Comparison of ENCODE assay signal across 8 cellular contexts in genomic region chr7:111561659-111561908, GRCh38. TPM values are rescaled to one million over a fixed set of nuclear protein-coding genes. Genes with fewer than 3 reads are reported as not detected.
DNase-seq lines count a peak whose midpoint lies in the region; ATAC-seq and TF ChIP-seq lines count a peak whose summit lies in the region.

No MANE protein-coding gene starts in this region.

- H3K27ac Mint-ChIP-seq in CD8-positive, alpha-beta T cell = peak overlapping the region; percentile 96
- H3K27ac Mint-ChIP-seq in dendritic cell treated with granulocyte-macrophage colony-stimulating factor and Interleukin-4, amounts not matched to agents 40 ng/mL and 50 ng/mL, for 4 days = peak overlapping the region; percentile 84
- H3K27ac Mint-ChIP-seq in nephron progenitor cell = peak overlapping the region; percentile 63

- H3K4me1 ChIP-seq in CD8-positive, alpha-beta T cell (ENCODE audit: insufficient read depth, low read length) = peaks cover 18% of the 10 kb centered on the region

- intact Hi-C loops in CD8-positive, alpha-beta T cell (cut with DNase I, micrococcal nuclease) = loop anchor here (5.0 to 10.0 kb wide), 7 partner anchors 467 to 1556 kb away; partner anchors contain the start of genes SMIM30 (in 2 of the 2), DOCK4 (in 1 of the 2), IFRD1 (in 1 of the 2) and LRRN3 (in 1 of the 2)
- intact Hi-C loops in dendritic cell treated with granulocyte-macrophage colony-stimulating factor and Interleukin-4, amounts not matched to agents 40 ng/mL and 50 ng/mL, for 4 days (cut with micrococcal nuclease) = loop anchor here (5.0 to 10.0 kb wide), 3 partner anchors 474 to 883 kb away; partner anchors contain the start of genes DOCK4 and ZNF277

- no peaks in the 10 kb centered on the region for H3K27me3 ChIP-seq in CD8-positive, alpha-beta T cell (ENCODE audit: insufficient read depth, low read length)
- H3K27me3 ChIP-seq in MG63 = no peaks in the 10 kb centered on the region

- H3K9me3 Mint-ChIP-seq in CD8-positive, alpha-beta T cell = no peaks in the 10 kb centered on the region
- no peaks in the 10 kb centered on the region for H3K9me3 Mint-ChIP-seq in dendritic cell treated with granulocyte-macrophage colony-stimulating factor and Interleukin-4, amounts not matched to agents 40 ng/mL and 50 ng/mL, for 4 days
- H3K9me3 Mint-ChIP-seq in nephron progenitor cell = peaks cover 11% of the 10 kb centered on the region

- peaks cover 47% of the 10 kb centered on the region for H3K4me1 Mint-ChIP-seq in CD8-positive, alpha-beta T cell (ENCODE audit: low read depth)
- H3K4me1 Mint-ChIP-seq in dendritic cell treated with granulocyte-macrophage colony-stimulating factor and Interleukin-4, amounts not matched to agents 40 ng/mL and 50 ng/mL, for 4 days (ENCODE audit: low read depth) = peaks cover 24% of the 10 kb centered on the region
- H3K4me1 Mint-ChIP-seq in nephron progenitor cell = peaks cover 31% of the 10 kb centered on the region

- ATAC-seq in CD8-positive, alpha-beta T cell = no peak
- ATAC-seq in GM21528 (IDR thresholded peaks at IDR 0.05; ENCODE audit: low FRiP score, unreplicated experiment) (no peak), HG02571 (IDR thresholded peaks at IDR 0.05; ENCODE audit: unreplicated experiment) (no peak)

- no peak for DNase-seq in CD8-positive, alpha-beta T cell
- DNase-seq in MG63 = no peak
- no peak for DNase-seq in nephron progenitor cell
- DNase-seq in NCI-H226 = no peak
- DNase-seq in NCI-H526 (lab: John Stamatoyannopoulos, UW) = no peak

- H3K27me3 Mint-ChIP-seq in CD8-positive, alpha-beta T cell (ENCODE audit: low read depth) = peaks cover under 1% of the 10 kb centered on the region
- H3K27me3 Mint-ChIP-seq in dendritic cell treated with granulocyte-macrophage colony-stimulating factor and Interleukin-4, amounts not matched to agents 40 ng/mL and 50 ng/mL, for 4 days = peaks cover 8% of the 10 kb centered on the region
- H3K27me3 Mint-ChIP-seq in nephron progenitor cell (ENCODE audit: low read depth, poor library complexity) = no peaks in the 10 kb centered on the region

- CTCF ChIA-PET in CD8-positive, alpha-beta T cell (lab: Charles Lee) = no interaction called here

- H3K27ac ChIP-seq in CD8-positive, alpha-beta T cell (ENCODE audit: low read depth, low read length) = peak overlapping the region; percentile 82

- H3K36me3 Mint-ChIP-seq in CD8-positive, alpha-beta T cell = peaks cover 26% of the 10 kb centered on the region
- H3K36me3 Mint-ChIP-seq in dendritic cell treated with granulocyte-macrophage colony-stimulating factor and Interleukin-4, amounts not matched to agents 40 ng/mL and 50 ng/mL, for 4 days (ENCODE audit: low read depth) = peaks cover 10% of the 10 kb centered on the region
- H3K36me3 Mint-ChIP-seq in nephron progenitor cell (ENCODE audit: low read depth) = peaks cover 25% of the 10 kb centered on the region

- H3K4me3 Mint-ChIP-seq in CD8-positive, alpha-beta T cell = peak overlapping the region; percentile 92
- H3K4me3 Mint-ChIP-seq in dendritic cell treated with granulocyte-macrophage colony-stimulating factor and Interleukin-4, amounts not matched to agents 40 ng/mL and 50 ng/mL, for 4 days = peak overlapping the region; percentile 81
- H3K4me3 Mint-ChIP-seq in nephron progenitor cell = peak overlapping the region; percentile 90

- POLR2A ChIA-PET in CD8-positive, alpha-beta T cell (lab: Charles Lee) = interaction anchor here (0.6 to 1.1 kb wide), 3 partner anchors 8 to 17 kb away, joined by 3 read pairs; no protein-coding TSS in a partner anchor

- no peaks in the 10 kb centered on the region for H3K36me3 ChIP-seq in CD8-positive, alpha-beta T cell (ENCODE audit: insufficient read depth, low read length)
- no peaks in the 10 kb centered on the region for H3K36me3 ChIP-seq in MG63

- peak overlapping the region; percentile 85 for H3K4me3 ChIP-seq in CD8-positive, alpha-beta T cell (ENCODE audit: low read depth, low read length)
- H3K4me3 ChIP-seq in MG63 = peak overlapping the region; percentile 64

- H3K9me3 ChIP-seq in CD8-positive, alpha-beta T cell (ENCODE audit: low read length) = no peaks in the 10 kb centered on the region
- H3K9me3 ChIP-seq in MG63 = no peaks in the 10 kb centered on the region

- TF ChIP-seq CTCF in CD8-positive, alpha-beta T cell (IDR thresholded peaks at IDR 0.05) = no peak
- TF ChIP-seq CTCF in nephron progenitor cell (IDR thresholded peaks at IDR 0.05) = no peak

RNA-seq across cellular contexts. Expression of gene IMMP2L, which starts 0.7 kb away (rescaled TPM):
- 10 to 100 TPM in 1 of 2 experiments, 1 to 10 TPM in 1; 9.8 to 12.7 TPM for total RNA-seq in CD8-positive, alpha-beta T cell
- total RNA-seq in MG63 (2014; rRNA removed; shearing (Covaris generic); ENCODE audit: low replicate concordance) = 1.5 and 8.8 TPM in 2 replicates
